Comparison of ENCODE assay signal across 2 cellular contexts in the genomic region with DNA sequence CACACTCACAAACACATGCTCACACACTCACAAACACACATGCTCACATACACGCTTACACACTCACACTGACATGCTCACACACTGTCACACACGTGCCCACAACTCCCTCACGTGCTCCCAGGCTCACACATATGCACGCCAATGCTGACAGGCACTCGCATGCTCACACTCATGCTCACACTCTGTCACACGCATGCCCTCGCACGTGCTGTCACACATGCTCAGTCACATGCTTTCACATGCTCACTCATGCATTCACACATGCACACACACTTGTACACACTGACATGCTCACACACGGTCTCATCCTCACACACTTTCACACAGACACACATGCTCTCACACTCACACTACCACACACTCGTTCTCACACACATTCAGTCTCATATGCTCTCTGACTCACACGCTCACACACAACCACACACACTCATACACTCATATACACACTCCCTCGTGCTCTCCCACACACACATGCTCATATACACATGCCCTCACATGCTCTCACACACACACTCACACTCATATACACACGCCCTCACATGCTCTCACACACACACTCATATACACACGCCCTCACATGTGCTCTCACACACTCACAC.
TF ChIP-seq lines count a peak whose summit lies in the region.

No MANE protein-coding gene starts in this region.

TF ChIP-seq in IMR-90, 13 proteins besides CTCF, POLR2A, EP300 and RAD21:
- TF ChIP-seq, protein P1, sequence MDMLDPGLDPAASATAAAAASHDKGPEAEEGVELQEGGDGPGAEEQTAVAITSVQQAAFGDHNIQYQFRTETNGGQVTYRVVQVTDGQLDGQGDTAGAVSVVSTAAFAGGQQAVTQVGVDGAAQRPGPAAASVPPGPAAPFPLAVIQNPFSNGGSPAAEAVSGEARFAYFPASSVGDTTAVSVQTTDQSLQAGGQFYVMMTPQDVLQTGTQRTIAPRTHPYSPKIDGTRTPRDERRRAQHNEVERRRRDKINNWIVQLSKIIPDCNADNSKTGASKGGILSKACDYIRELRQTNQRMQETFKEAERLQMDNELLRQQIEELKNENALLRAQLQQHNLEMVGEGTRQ (IDR thresholded peaks at IDR 0.05; ENCODE audit: low read depth, low read length) = no peak
- TF ChIP-seq, protein P2, sequence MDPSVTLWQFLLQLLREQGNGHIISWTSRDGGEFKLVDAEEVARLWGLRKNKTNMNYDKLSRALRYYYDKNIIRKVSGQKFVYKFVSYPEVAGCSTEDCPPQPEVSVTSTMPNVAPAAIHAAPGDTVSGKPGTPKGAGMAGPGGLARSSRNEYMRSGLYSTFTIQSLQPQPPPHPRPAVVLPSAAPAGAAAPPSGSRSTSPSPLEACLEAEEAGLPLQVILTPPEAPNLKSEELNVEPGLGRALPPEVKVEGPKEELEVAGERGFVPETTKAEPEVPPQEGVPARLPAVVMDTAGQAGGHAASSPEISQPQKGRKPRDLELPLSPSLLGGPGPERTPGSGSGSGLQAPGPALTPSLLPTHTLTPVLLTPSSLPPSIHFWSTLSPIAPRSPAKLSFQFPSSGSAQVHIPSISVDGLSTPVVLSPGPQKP (IDR thresholded peaks at IDR 0.05; ENCODE audit: borderline replicate concordance, low read depth, low read length) = no peak
- TF ChIP-seq CEBPB (IDR thresholded peaks at IDR 0.05; ENCODE audit: low read depth, low read length) (no peak), MAFK (IDR thresholded peaks at IDR 0.05; ENCODE audit: low read depth, low read length) (no peak), BHLHE40 (IDR thresholded peaks at IDR 0.05; ENCODE audit: low read depth, low read length) (no peak), SMC3 (IDR thresholded peaks at IDR 0.05; ENCODE audit: low read depth, low read length) (no peak), NFE2L2 (IDR thresholded peaks at IDR 0.05; ENCODE audit: low read depth, low read length) (no peak), RCOR1 (IDR thresholded peaks at IDR 0.05; ENCODE audit: insufficient replicate concordance, low read length) (no peak), MAZ (IDR thresholded peaks at IDR 0.05; ENCODE audit: borderline replicate concordance, low read depth, low read length) (no peak), CHD1 (IDR thresholded peaks at IDR 0.05; ENCODE audit: low read depth, low read length) (no peak), RFX5 (IDR thresholded peaks at IDR 0.05; ENCODE audit: low read depth, low read length) (no peak), MXI1 (IDR thresholded peaks at IDR 0.05; ENCODE audit: borderline replicate concordance, low read depth, low read length) (no peak)

TF ChIP-seq in H1, 55 proteins besides CTCF, POLR2A, EP300 and RAD21:
- no peak for TF ChIP-seq SP2 (IDR thresholded peaks at IDR 0.05; ENCODE audit: low read length)
- TF ChIP-seq HDAC6 (IDR thresholded peaks at IDR 0.05; ENCODE audit: low read depth, low read length) = no peak
- TF ChIP-seq SUZ12 (IDR thresholded peaks at IDR 0.05; ENCODE audit: low read length) = no peak
- TF ChIP-seq KDM1A (IDR thresholded peaks at IDR 0.05; ENCODE audit: borderline replicate concordance, low read length) = no peak
- no peak for TF ChIP-seq NANOG (IDR thresholded peaks at IDR 0.05; ENCODE audit: insufficient read depth, low read depth, low read length, poor library complexity, severe bottlenecking)
- no peak for TF ChIP-seq SIN3A (conservative IDR thresholded peaks at IDR 0.05 in 1 of 2, IDR thresholded peaks at IDR 0.05 in 1 of 2; ENCODE audit: low read depth in 1 of 2, low read length in 2 of 2)
- TF ChIP-seq ASH2L (IDR thresholded peaks at IDR 0.05; ENCODE audit: low read length) = no peak
- no peak for TF ChIP-seq NRF1 (IDR thresholded peaks at IDR 0.05; ENCODE audit: low read depth, low read length)
- no peak for TF ChIP-seq SP1 (IDR thresholded peaks at IDR 0.05; ENCODE audit: low read depth, low read length)
- TF ChIP-seq, protein P3, sequence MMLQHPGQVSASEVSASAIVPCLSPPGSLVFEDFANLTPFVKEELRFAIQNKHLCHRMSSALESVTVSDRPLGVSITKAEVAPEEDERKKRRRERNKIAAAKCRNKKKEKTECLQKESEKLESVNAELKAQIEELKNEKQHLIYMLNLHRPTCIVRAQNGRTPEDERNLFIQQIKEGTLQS (IDR thresholded peaks at IDR 0.05; ENCODE audit: insufficient read depth, low read depth, low read length) = no peak
